ENCODE assay signal across 7 cellular contexts in genomic region chr20:32439132-32439829, GRCh38.
DNase-seq lines count a peak whose midpoint lies in the region; ATAC-seq and TF ChIP-seq lines count a peak whose summit lies in the region.

No MANE protein-coding gene starts in this region.

- TF ChIP-seq CTCF in fibroblast of pulmonary artery (IDR thresholded peaks at IDR 0.05; ENCODE audit: low read length, missing control alignments): no peak

- H3K27me3 ChIP-seq in SJSA1 (replicated peaks): no peaks in the 10 kb centered on the region

- H3K4me3 ChIP-seq in SJSA1 (no peak overlapping the region), fibroblast of pulmonary artery (replicated peaks; ENCODE audit: low read depth, low read length) (no peak overlapping the region)

- H3K27ac ChIP-seq in SJSA1: no peak overlapping the region

- no peaks in the 10 kb centered on the region for H3K9me3 ChIP-seq in SJSA1 (replicated peaks)

- peaks cover 71% of the 10 kb centered on the region for H3K36me3 ChIP-seq in SJSA1

- ATAC-seq in GM21528 (IDR thresholded peaks at IDR 0.05; ENCODE audit: low FRiP score, unreplicated experiment) (no peak), HG03095 (IDR thresholded peaks at IDR 0.05; ENCODE audit: unreplicated experiment) (no peak)

- DNase-seq in GM04504 (ENCODE audit: low read depth) (peak; percentile 84), SJSA1 (ENCODE audit: low read depth in 1 of 2, low spot score in 2 of 2) (peak; percentile 33 to 66), fibroblast of pulmonary artery (ENCODE audit: low read depth) (peak; percentile 55), DMS 273 treated with DMSO at 0.1 percent for 48 hours (lab: John Stamatoyannopoulos, UW) (no peak)
- DNase-seq in stimulated activated CD8-positive, alpha-beta memory T cell treated with anti-CD3 and anti-CD28 coated beads, Interleukin-4, amount 100 ng/mL, for 48 hours: peak; percentile 71

- H3K4me1 ChIP-seq in SJSA1 (replicated peaks): no peaks in the 10 kb centered on the region
